1 cellular context compared by ENCODE assay signal in genomic region chrX:149540621-149541520, GRCh38.
A peak's percentile ranks its signal among the peaks of the same experiment; 100 is the strongest.
TF ChIP-seq lines count a peak whose summit lies in the region.

Gene EOLA1 (plus strand): TSS chrX:149541012. CDS start chrX:149545631, 4,619 bp downstream.

TF ChIP-seq in HepG2, 621 proteins besides CTCF, POLR2A, EP300 and RAD21 (continued from another document):
- TF ChIP-seq ZHX1 (CRISPR knock-in tag; IDR thresholded peaks at IDR 0.05; ENCODE audit: low read depth) (no peak), SP1 (IDR thresholded peaks at IDR 0.05) (no peak), SP1 (CRISPR knock-in tag; IDR thresholded peaks at IDR 0.05) (no peak; the same call in 1 of the 2 replicates), ZNF605 (CRISPR knock-in tag; IDR thresholded peaks at IDR 0.05) (peak; percentile 75; the same call in 1 of the 2 replicates), ZNF142 (CRISPR knock-in tag; IDR thresholded peaks at IDR 0.05) (no peak), ZBTB39 (CRISPR knock-in tag; IDR thresholded peaks at IDR 0.05) (no peak), NR0B2 (CRISPR knock-in tag; IDR thresholded peaks at IDR 0.05) (no peak), BATF2 (CRISPR knock-in tag; IDR thresholded peaks at IDR 0.05) (no peak), GABPA (IDR thresholded peaks at IDR 0.05; ENCODE audit: low read depth, low read length) (no peak), GABPA (CRISPR knock-in tag; IDR thresholded peaks at IDR 0.05; ENCODE audit: low read depth) (peak; percentile 70), DNMT1 (CRISPR knock-in tag; IDR thresholded peaks at IDR 0.05) (0 out of 2 replicates have a peak, but pooled peaks have one; percentile 22), ZNF280D (CRISPR knock-in tag; IDR thresholded peaks at IDR 0.05) (no peak), ZNF841 (CRISPR knock-in tag; IDR thresholded peaks at IDR 0.05; ENCODE audit: borderline replicate concordance) (no peak), ZFX (CRISPR knock-in tag; IDR thresholded peaks at IDR 0.05; ENCODE audit: low read depth) (peak; percentile 78), ZNF282 (IDR thresholded peaks at IDR 0.05; ENCODE audit: partially characterized antibody) (no peak), KLF15 (CRISPR knock-in tag; IDR thresholded peaks at IDR 0.05; ENCODE audit: borderline replicate concordance) (no peak), SNAI1 (CRISPR knock-in tag; IDR thresholded peaks at IDR 0.05; ENCODE audit: borderline replicate concordance) (no peak), ZNF563 (CRISPR knock-in tag; IDR thresholded peaks at IDR 0.05) (no peak)
